8 cellular contexts compared by ENCODE assay signal in genomic region chr13:99501952-99502310, GRCh38. TPM values are rescaled to one million over a fixed set of nuclear protein-coding genes. Genes with fewer than 3 reads are reported as not detected.
DNase-seq lines count a peak whose midpoint lies in the region; ATAC-seq and TF ChIP-seq lines count a peak whose summit lies in the region.

No MANE protein-coding gene starts in this region.

- no peaks in the 10 kb centered on the region for H3K27me3 ChIP-seq in cardiac muscle cell
- no peaks in the 10 kb centered on the region for H3K27me3 ChIP-seq in duodenal mucosa (ENCODE audit: control insufficient read depth in 1 of 2, insufficient read depth in 2 of 2, low read length in 2 of 2)
- no peaks in the 10 kb centered on the region for H3K27me3 ChIP-seq in aorta (ENCODE audit: control insufficient read depth in 1 of 2, insufficient read depth in 2 of 2, low read length in 1 of 2)

- intact Hi-C loops in Right ventricle myocardium superior (cut with DNase I): loop anchor here (10.0 kb wide), 1 partner anchor 57 kb away; no protein-coding TSS in a partner anchor
- intact Hi-C loops in aorta (cut with DNase I): loop anchor here in 1 of 2 donors (5.0 to 10.0 kb wide), 2 partner anchors 60 to 83 kb away; no protein-coding TSS in a partner anchor

- peak overlapping the region; percentile 90 to 99 for H3K9ac ChIP-seq in duodenal mucosa (ENCODE audit: low read depth in 1 of 2, low read length in 2 of 2)

- H3K4me3 Mint-ChIP-seq in T-helper 17 cell (peak overlapping the region; percentile 98), mesothelial cell of epicardium (peak overlapping the region; percentile 93)

- peak overlapping the region; percentile 96 for H3K27ac ChIP-seq in cardiac muscle cell
- H3K27ac ChIP-seq in duodenal mucosa (ENCODE audit: low read depth, low read length): peak overlapping the region; percentile 91
- no peak overlapping the region for H3K27ac ChIP-seq in aorta (ENCODE audit: low read depth in 1 of 2, low read length in 2 of 2)

- peak overlapping the region; percentile 97 for H3K27ac Mint-ChIP-seq in T-helper 17 cell
- H3K27ac Mint-ChIP-seq in mesothelial cell of epicardium: peak overlapping the region; percentile 99

- H3K4me1 ChIP-seq in cardiac muscle cell (ENCODE audit: low read depth) (peaks cover 14% of the 10 kb centered on the region), duodenal mucosa (ENCODE audit: control insufficient read depth in 1 of 2, insufficient read depth in 2 of 2, low read length in 2 of 2) (peaks cover 59 to 62% of the 10 kb centered on the region in 2 donors), aorta (ENCODE audit: control insufficient read depth in 1 of 2, insufficient read depth in 2 of 2, low read length in 2 of 2) (peaks cover 2 to 3% of the 10 kb centered on the region in 2 donors)

- peaks cover 3% of the 10 kb centered on the region for H3K9me3 Mint-ChIP-seq in mesothelial cell of epicardium

- no peak for ATAC-seq in Right ventricle myocardium superior (ENCODE audit: poor library complexity)
- no peak for ATAC-seq in T-helper 17 cell
- ATAC-seq in aorta (ENCODE audit: low FRiP score): no peak

- no peaks in the 10 kb centered on the region for H3K9me3 ChIP-seq in cardiac muscle cell (ENCODE audit: low read depth)
- H3K9me3 ChIP-seq in T-helper 17 cell (ENCODE audit: control insufficient read depth, low read length, poor library complexity, severe bottlenecking): no peaks in the 10 kb centered on the region
- no peaks in the 10 kb centered on the region for H3K9me3 ChIP-seq in duodenal mucosa (ENCODE audit: control insufficient read depth in 1 of 2, low read length in 2 of 2)
- no peaks in the 10 kb centered on the region for H3K9me3 ChIP-seq in aorta (ENCODE audit: control insufficient read depth, low read length)

- no peak for TF ChIP-seq CTCF in cardiac muscle cell (IDR thresholded peaks at IDR 0.05; ENCODE audit: low read depth, low read length)
- no peak for TF ChIP-seq CTCF in mesothelial cell of epicardium (IDR thresholded peaks at IDR 0.05; ENCODE audit: unreplicated experiment)
- TF ChIP-seq CTCF in GM13977 (IDR thresholded peaks at IDR 0.05; ENCODE audit: extremely low read depth, insufficient read depth, missing control alignments): no peak

- peak; percentile 35 to 39 for DNase-seq in cardiac muscle cell (ENCODE audit: low read depth in 1 of 2, low spot score in 1 of 2)
- no peak for DNase-seq in Right ventricle myocardium superior
- no peak for DNase-seq in T-helper 17 cell
- no peak for DNase-seq in mesothelial cell of epicardium (ENCODE audit: low spot score in 2 of 2, unreplicated experiment in 2 of 2)
- DNase-seq in aorta: peak in 1 of 2 donors; percentile 59
- no peak for DNase-seq in NCI-H524 treated with DMSO at 0.1 percent for 48 hours (lab: John Stamatoyannopoulos, UW)
- no peak for DNase-seq in GM13977 (ENCODE audit: low spot score)

- WGBS in aorta, 2 donors: 0% methylated on average over 14 of the region's 14 CpGs

- H3K36me3 ChIP-seq in cardiac muscle cell (no peaks in the 10 kb centered on the region), duodenal mucosa (ENCODE audit: control insufficient read depth in 1 of 2, insufficient read depth in 2 of 2, low read length in 2 of 2) (no peaks in the 10 kb centered on the region), aorta (ENCODE audit: control insufficient read depth in 1 of 2, insufficient read depth in 2 of 2, low read length in 1 of 2) (no peaks in the 10 kb centered on the region)

- H3K4me3 ChIP-seq in cardiac muscle cell: peak overlapping the region; percentile 79
- peak overlapping the region; percentile 91 to 100 for H3K4me3 ChIP-seq in duodenal mucosa (ENCODE audit: low read depth in 1 of 2, low read length in 2 of 2)
- peak overlapping the region; percentile 78 to 84 for H3K4me3 ChIP-seq in aorta (ENCODE audit: low read length in 2 of 2)

- H3K27me3 Mint-ChIP-seq in T-helper 17 cell (no peaks in the 10 kb centered on the region), mesothelial cell of epicardium (ENCODE audit: low read depth) (no peaks in the 10 kb centered on the region)

- H3K36me3 Mint-ChIP-seq in T-helper 17 cell (ENCODE audit: low read depth): no peaks in the 10 kb centered on the region
- no peaks in the 10 kb centered on the region for H3K36me3 Mint-ChIP-seq in mesothelial cell of epicardium

- in situ Hi-C loops in GM13977 (cut with MboI; ENCODE audit: low pct_unique_long_range_greater_than_20kb, low sequenced_read_pairs, unreplicated experiment): no loop called here

- H3K4me1 Mint-ChIP-seq in T-helper 17 cell: peaks cover 57% of the 10 kb centered on the region
- peaks cover 47% of the 10 kb centered on the region for H3K4me1 Mint-ChIP-seq in mesothelial cell of epicardium

RNA-seq across cellular contexts. Expression of gene TM9SF2, which starts 0.7 kb away (rescaled TPM):
- 60.5 and 75.3 TPM in 2 replicates for total RNA-seq in cardiac muscle cell
- 113 and 130 TPM in 2 replicates for polyA plus RNA-seq in cardiac muscle cell
- 56.8 TPM for total RNA-seq in Right ventricle myocardium superior
- total RNA-seq in T-helper 17 cell: 10 to 100 TPM; 42.4 to 50.7 TPM
- 105 to 107 TPM (median 106 TPM) in 3 replicates for total RNA-seq in mesothelial cell of epicardium
- 10 to 100 TPM; 74.5 to 93.3 TPM for total RNA-seq in aorta
- polyA plus RNA-seq in aorta: 10 to 100 TPM; 41.3 to 72.6 TPM

Comparison
In these comparisons a context has a peak if more than half of its experiments do, and no peak if none do; other contexts are left out.
1. DNase-seq: peak in cardiac muscle cell (2 of 2); none in Right ventricle myocardium superior (single experiment), T-helper 17 cell (0 of 3), mesothelial cell of epicardium (0 of 2), NCI-H524 treated with DMSO at 0.1 percent for 48 hours (single experiment) and GM13977 (single experiment).
2. H3K27ac ChIP-seq: peak in cardiac muscle cell (single experiment) and duodenal mucosa (single experiment); none in aorta (0 of 2).
3. Peak in every context shown above with its lines, with median percentiles within 50 percentile points of each other: H3K4me3 ChIP-seq.